8 cellular contexts compared by ENCODE assay signal in the genomic region with DNA sequence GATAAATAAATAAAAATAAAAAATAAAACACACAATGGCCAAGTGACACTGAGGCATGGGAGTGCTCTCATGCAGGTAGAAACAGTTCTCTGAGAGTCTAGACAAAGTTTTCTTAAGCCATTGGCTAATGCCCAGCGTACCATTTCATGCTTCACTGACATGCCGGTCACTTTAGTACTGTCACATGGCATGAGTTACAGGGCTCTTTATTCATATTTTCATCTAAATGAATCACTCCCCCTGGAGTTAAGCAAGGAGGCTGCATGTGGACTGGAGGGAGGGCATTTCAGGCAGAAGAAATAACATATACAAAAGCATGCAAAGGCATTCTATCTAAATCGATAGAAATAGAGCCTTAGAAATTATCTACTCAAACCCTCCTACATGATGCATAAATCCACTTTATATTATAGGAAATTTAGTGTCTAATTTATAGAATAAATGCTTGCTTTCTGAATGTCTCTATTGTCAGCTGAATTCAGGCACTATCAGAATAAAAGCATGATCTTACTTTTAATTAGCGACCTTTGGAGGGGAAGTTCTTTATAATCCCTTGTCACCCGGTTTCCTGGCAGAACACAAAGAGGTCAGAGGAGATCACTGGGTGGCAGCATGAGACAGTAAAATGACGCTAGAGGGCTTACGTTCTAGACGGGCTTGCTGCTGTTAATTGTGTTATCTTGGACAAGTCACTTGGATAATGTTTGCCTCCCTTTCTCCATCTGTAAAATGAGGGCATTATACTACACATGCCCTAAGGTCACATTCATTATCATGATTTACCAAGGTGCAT. TPM values are rescaled to one million over a fixed set of nuclear protein-coding genes. Genes with fewer than 3 reads are reported as not detected.
DNase-seq lines count a peak whose midpoint lies in the region; ATAC-seq and TF ChIP-seq lines count a peak whose summit lies in the region.

No MANE protein-coding gene starts in this region.

- no peak overlapping the region for H3K14ac ChIP-seq in H9 (ENCODE audit: insufficient read depth, low read length)

- DNase-seq in H9: no peak
- DNase-seq in SK-N-DZ (ENCODE audit: low spot score): peak; percentile 59
- DNase-seq in hepatic stellate cell (ENCODE audit: low spot score): peak; percentile 17
- DNase-seq in tibial artery: no peak
- DNase-seq in stimulated activated CD4-positive, alpha-beta T cell treated with anti-CD3 and anti-CD28 coated beads, Interleukin-4, amount 100 ng/mL, for 1 hour: no peak
- no peak for DNase-seq in mesenteric fat pad (ENCODE audit: low spot score)

- no CpG with 5 or more reads among the region's 8 CpGs for WGBS in H9 (ENCODE audit: extremely low coverage, insufficient read length, low lambda C conversion rate)

- H3K27me3 ChIP-seq in BLaER1 (no peaks in the 10 kb centered on the region), H9 (ENCODE audit: insufficient read depth, low read length) (no peaks in the 10 kb centered on the region), tibial artery (peaks cover 0 to 4% of the 10 kb centered on the region in 2 donors)

- H3K4me1 Mint-ChIP-seq in H9: peaks cover 20 to 25% of the 10 kb centered on the region in 2 experiments

- no peaks in the 10 kb centered on the region for H3K9me3 Mint-ChIP-seq in H9

- no peak overlapping the region for H3K23ac ChIP-seq in H9 (ENCODE audit: insufficient read length, low read depth, low read length)

- H3K9ac ChIP-seq in BLaER1 (no peak overlapping the region), H9 (ENCODE audit: extremely low read depth, insufficient read length, low read length) (no peak overlapping the region)

- H3K4me3 ChIP-seq in BLaER1 (no peak overlapping the region), tibial artery (no peak overlapping the region)

- no peaks in the 10 kb centered on the region for H3K79me1 ChIP-seq in H9 (ENCODE audit: insufficient read depth, low read depth, low read length, poor library complexity, severe bottlenecking)

- H3K36me3 ChIP-seq in BLaER1 (no peaks in the 10 kb centered on the region), tibial artery (no peaks in the 10 kb centered on the region)

- no peak overlapping the region for H2BK15ac ChIP-seq in H9 (ENCODE audit: low read depth, low read length)

- H3K27me3 Mint-ChIP-seq in H9 (ENCODE audit: low read depth): peaks cover 10% of the 10 kb centered on the region

- H4K91ac ChIP-seq in H9 (ENCODE audit: insufficient read length, low read depth, low read length): no peak overlapping the region

- no peak overlapping the region for H2AK5ac ChIP-seq in H9 (ENCODE audit: insufficient read length, low read length)

- H3K9me3 ChIP-seq in BLaER1 (no peaks in the 10 kb centered on the region), H9 (ENCODE audit: control insufficient read depth, low read depth, low read length) (no peaks in the 10 kb centered on the region), tibial artery (no peaks in the 10 kb centered on the region)

- H3K36me3 Mint-ChIP-seq in H9 (ENCODE audit: insufficient read depth in 1 of 3, low read depth in 3 of 3): no peaks in the 10 kb centered on the region

- no peak for ATAC-seq in HG03045 (IDR thresholded peaks at IDR 0.05; ENCODE audit: unreplicated experiment)

- TF ChIP-seq CTCF in H9 (conservative IDR thresholded peaks at IDR 0.05): peak; percentile 59; the same call in 2 of the 3 replicates
- TF ChIP-seq CTCF in tibial artery (IDR thresholded peaks at IDR 0.05): no peak

- H4K5ac ChIP-seq in H9 (ENCODE audit: insufficient read length, low read depth, low read length): no peak overlapping the region

- intact Hi-C loops in tibial artery (cut with DNase I; ENCODE audit: low total_unique reads): no loop called here

- no peak overlapping the region for H2BK120ac ChIP-seq in H9 (ENCODE audit: low read depth, low read length, poor library complexity, severe bottlenecking)

- H3K27ac ChIP-seq in BLaER1 (no peak overlapping the region), H9 (ENCODE audit: insufficient read length, low read depth, low read length) (no peak overlapping the region), tibial artery (no peak overlapping the region)

- no peak overlapping the region for H3T11ph ChIP-seq in H9 (ENCODE audit: low read length)

- H4K20me1 ChIP-seq in BLaER1: no peaks in the 10 kb centered on the region
- no peaks in the 10 kb centered on the region for H4K20me1 ChIP-seq in H9 (ENCODE audit: control insufficient read depth, insufficient read depth, insufficient read length)

- H2BK20ac ChIP-seq in H9 (ENCODE audit: low read depth, low read length, poor library complexity, severe bottlenecking): no peak overlapping the region

- no peak overlapping the region for H4K8ac ChIP-seq in H9 (replicated peaks; ENCODE audit: insufficient read length, low read depth, low read length)

- H2AFZ ChIP-seq in H9 (ENCODE audit: low read length): no peak overlapping the region

- no peaks in the 10 kb centered on the region for H3K23me2 ChIP-seq in H9 (ENCODE audit: insufficient read length, low read depth, low read length, poor library complexity, severe bottlenecking)

- H3K4me3 Mint-ChIP-seq in H9: no peak overlapping the region

- H3K4me1 ChIP-seq in BLaER1 (peaks cover 19% of the 10 kb centered on the region), H9 (ENCODE audit: insufficient read depth, low read length) (no peaks in the 10 kb centered on the region; the same call in 1 of the 2 replicates), tibial artery (no peaks in the 10 kb centered on the region)

- H3K4me2 ChIP-seq in BLaER1 (peak overlapping the region; percentile 56), H9 (ENCODE audit: insufficient read depth, insufficient read length, low read length) (no peak overlapping the region)

- no peak overlapping the region for H2BK12ac ChIP-seq in H9 (ENCODE audit: insufficient read length, low read depth, low read length)

- no peak overlapping the region for H3K27ac Mint-ChIP-seq in H9

- no peak overlapping the region for H3K4ac ChIP-seq in H9 (ENCODE audit: low read depth, low read length)

- H3K18ac ChIP-seq in H9 (ENCODE audit: insufficient read length, low read depth, low read length): no peak overlapping the region

- no peak overlapping the region for H3K56ac ChIP-seq in H9 (ENCODE audit: insufficient read length, low read depth, low read length)

- H3K79me2 ChIP-seq in H9 (ENCODE audit: insufficient read depth, low read length): no peaks in the 10 kb centered on the region

- no peak overlapping the region for H2BK5ac ChIP-seq in H9 (ENCODE audit: insufficient read length, low read length)

RNA-seq across cellular contexts. Expression of a gene that starts 17.5 kb away (rescaled TPM):
- total RNA-seq in H9 (2021) (15.5 and 18.0 TPM in 2 replicates), mesenteric fat pad (14.9 TPM)
- polyA plus RNA-seq in SK-N-DZ (2014; cell fraction: cytosol; rRNA removed): 32.7 and 56.6 TPM in 2 replicates
- 65.9 and 73.9 TPM in 2 replicates for polyA plus RNA-seq in SK-N-DZ (2014; cell fraction: nucleus; rRNA removed)

RNA-seq across cellular contexts. Expression of a gene that starts 40.8 kb away (rescaled TPM):
- total RNA-seq in H9 (2021) (55.4 and 59.4 TPM in 2 replicates), mesenteric fat pad (1.1 TPM)
- polyA plus RNA-seq in SK-N-DZ (2014; cell fraction: cytosol; rRNA removed): 144 and 145 TPM in 2 replicates
- polyA plus RNA-seq in SK-N-DZ (2014; cell fraction: nucleus; rRNA removed): 268 and 303 TPM in 2 replicates

Comparison
In these comparisons a context has a peak if more than half of its experiments do, and no peak if none do; other contexts are left out.
1. DNase-seq: peak in SK-N-DZ (single experiment) and hepatic stellate cell (single experiment); none in H9 (single experiment), tibial artery (0 of 2), stimulated activated CD4-positive, alpha-beta T cell treated with anti-CD3 and anti-CD28 coated beads, Interleukin-4, amount 100 ng/mL, for 1 hour (single experiment) and mesenteric fat pad (single experiment).
2. RNA of a gene that starts 40.8 kb away (total RNA-seq): 55.4 to 59.4 TPM in H9; 1.1 TPM in mesenteric fat pad (single experiment); every median in the first group is over 10 times any median in the second.